In genomic region chr3:64120876-64121275, GRCh38 we compare ENCODE assay signal across 30 cellular contexts.
"Had no signal": no experiment of that assay in that cellular context is flagged by ENCODE, and none has a peak within 500 bp of the region (broad histone marks: within the 10 kb centered on the region; RNA-seq: fewer than 3 reads in every experiment).

No MANE protein-coding gene starts in this region.

- DNase-seq: activated CD4-positive, alpha-beta memory T cell treated with anti-CD3 and anti-CD28 coated beads, Interleukin-2, amount 10 ng/mL, durations not matched to agents 7 days and 5 days; activated CD4-positive, alpha-beta T cell treated with anti-CD3 and anti-CD28 coated beads for 1 hour; activated CD4-positive, alpha-beta T cell treated with anti-CD3 and anti-CD28 coated beads, Interleukin-2, amount 10 ng/mL, durations not matched to agents 7 days and 5 days; activated CD8-positive, alpha-beta memory T cell treated with anti-CD3 and anti-CD28 coated beads, Interleukin-2, amount 50 U/mL, for 48 hours; activated gamma-delta T cell; activated naive CD4-positive, alpha-beta T cell treated with anti-CD3 and anti-CD28 coated beads, Interleukin-2, amount 10 ng/mL, durations not matched to agents 7 days and 5 days; activated naive CD8-positive, alpha-beta T cell treated with anti-CD3 and anti-CD28 coated beads, Interleukin-2, amount 10 ng/mL, durations not matched to agents 7 days and 5 days; activated T-cell treated with anti-CD3 and anti-CD28 coated beads, Interleukin-2, amount 50 U/mL, for 24 hours; amniotic stem cell; brain microvascular endothelial cell; foreskin fibroblast; heart right ventricle; kidney glomerular epithelial cell; left lung; lower lobe of right lung; mesenchymal stem cell; nucleus accumbens; pancreas; psoas muscle; stimulated activated CD4-positive, alpha-beta T cell treated with anti-CD3 and anti-CD28 coated beads, Interleukin-1b, Interleukin-23, amount 100 ng/mL, for 48 hours; stimulated activated CD4-positive, alpha-beta T cell treated with anti-CD3 and anti-CD28 coated beads, Interleukin-4, amount 100 ng/mL, for 4 hours; stimulated activated CD8-positive, alpha-beta memory T cell treated with anti-CD3 and anti-CD28 coated beads, Interleukin-4, amount 100 ng/mL, for 48 hours; stomach; T-helper 17 cell; T1000 had no signal

- H3K4me1 ChIP-seq: pancreas, psoas muscle had no signal

- H3K36me3 ChIP-seq: brain microvascular endothelial cell, left lung, pancreas had no signal

- H3K4me3 Mint-ChIP-seq: activated CD4-positive, alpha-beta memory T cell treated with anti-CD3 and anti-CD28 coated beads, Interleukin-2, amount 10 ng/mL, durations not matched to agents 7 days and 5 days; activated CD4-positive, alpha-beta T cell treated with anti-CD3 and anti-CD28 coated beads, Interleukin-2, amount 10 ng/mL, durations not matched to agents 7 days and 5 days; activated naive CD4-positive, alpha-beta T cell treated with anti-CD3 and anti-CD28 coated beads, Interleukin-2, amount 10 ng/mL, durations not matched to agents 7 days and 5 days; activated naive CD8-positive, alpha-beta T cell treated with anti-CD3 and anti-CD28 coated beads, Interleukin-2, amount 10 ng/mL, durations not matched to agents 7 days and 5 days; activated T-cell treated with anti-CD3 and anti-CD28 coated beads, Interleukin-2, amount 50 U/mL, for 24 hours; natural killer cell treated with Interleukin-12 subunit alpha and Interleukin-12 subunit beta and Interleukin-15 and Interleukin-18, amount 100 ng/mL, for 72 hours; stimulated activated memory B cell treated with anti-CD40 and anti-IgM and Interleukin-4, amounts not matched to agents 10 μg/mL and 1 μg/mL and 100 μg/mL, for 72 hours; T-helper 17 cell; WTC11 had no signal

- H3K4me3 ChIP-seq: heart right ventricle, left lung, lower lobe of right lung, pancreas, psoas muscle, smooth muscle cell, stomach, tibial nerve had no signal

- H3K36me3 Mint-ChIP-seq: activated naive CD4-positive, alpha-beta T cell treated with anti-CD3 and anti-CD28 coated beads, Interleukin-2, amount 10 ng/mL, durations not matched to agents 7 days and 5 days; activated naive CD8-positive, alpha-beta T cell treated with anti-CD3 and anti-CD28 coated beads, Interleukin-2, amount 10 ng/mL, durations not matched to agents 7 days and 5 days; natural killer cell treated with Interleukin-12 subunit alpha and Interleukin-12 subunit beta and Interleukin-15 and Interleukin-18, amount 100 ng/mL, for 72 hours had no signal

- H3K27me3 ChIP-seq: brain microvascular endothelial cell, heart right ventricle, left lung, pancreas, stomach, tibial nerve had no signal

- ATAC-seq: heart right ventricle; lower lobe of right lung; natural killer cell treated with Interleukin-12 subunit alpha and Interleukin-12 subunit beta and Interleukin-15 and Interleukin-18, amount 100 ng/mL, for 72 hours; psoas muscle; stimulated activated memory B cell treated with anti-CD40 and anti-IgM and Interleukin-4, amounts not matched to agents 10 μg/mL and 1 μg/mL and 100 μg/mL, for 72 hours; T-helper 17 cell; WTC11 had no signal

- H3K4me1 Mint-ChIP-seq: activated CD4-positive, alpha-beta memory T cell treated with anti-CD3 and anti-CD28 coated beads, Interleukin-2, amount 10 ng/mL, durations not matched to agents 7 days and 5 days; activated CD4-positive, alpha-beta T cell treated with anti-CD3 and anti-CD28 coated beads, Interleukin-2, amount 10 ng/mL, durations not matched to agents 7 days and 5 days; activated naive CD4-positive, alpha-beta T cell treated with anti-CD3 and anti-CD28 coated beads, Interleukin-2, amount 10 ng/mL, durations not matched to agents 7 days and 5 days; activated naive CD8-positive, alpha-beta T cell treated with anti-CD3 and anti-CD28 coated beads, Interleukin-2, amount 10 ng/mL, durations not matched to agents 7 days and 5 days; stimulated activated memory B cell treated with anti-CD40 and anti-IgM and Interleukin-4, amounts not matched to agents 10 μg/mL and 1 μg/mL and 100 μg/mL, for 72 hours; T-helper 17 cell; WTC11 had no signal

- H3K27ac Mint-ChIP-seq: activated CD4-positive, alpha-beta memory T cell treated with anti-CD3 and anti-CD28 coated beads, Interleukin-2, amount 10 ng/mL, durations not matched to agents 7 days and 5 days; activated CD4-positive, alpha-beta T cell treated with anti-CD3 and anti-CD28 coated beads, Interleukin-2, amount 10 ng/mL, durations not matched to agents 7 days and 5 days; activated naive CD4-positive, alpha-beta T cell treated with anti-CD3 and anti-CD28 coated beads, Interleukin-2, amount 10 ng/mL, durations not matched to agents 7 days and 5 days; activated naive CD8-positive, alpha-beta T cell treated with anti-CD3 and anti-CD28 coated beads, Interleukin-2, amount 10 ng/mL, durations not matched to agents 7 days and 5 days; activated T-cell treated with anti-CD3 and anti-CD28 coated beads, Interleukin-2, amount 50 U/mL, for 24 hours; natural killer cell treated with Interleukin-12 subunit alpha and Interleukin-12 subunit beta and Interleukin-15 and Interleukin-18, amount 100 ng/mL, for 72 hours; stimulated activated memory B cell treated with anti-CD40 and anti-IgM and Interleukin-4, amounts not matched to agents 10 μg/mL and 1 μg/mL and 100 μg/mL, for 72 hours; T-helper 17 cell; WTC11 had no signal

- H3K4me2 ChIP-seq: smooth muscle cell had no signal

- H3K9me3 ChIP-seq: left lung, lower lobe of right lung, pancreas, psoas muscle had no signal

- H3K27ac ChIP-seq: brain microvascular endothelial cell, left lung, lower lobe of right lung, pancreas, psoas muscle had no signal

- H3K9me3 Mint-ChIP-seq: activated CD4-positive, alpha-beta memory T cell treated with anti-CD3 and anti-CD28 coated beads, Interleukin-2, amount 10 ng/mL, durations not matched to agents 7 days and 5 days; activated naive CD4-positive, alpha-beta T cell treated with anti-CD3 and anti-CD28 coated beads, Interleukin-2, amount 10 ng/mL, durations not matched to agents 7 days and 5 days; activated naive CD8-positive, alpha-beta T cell treated with anti-CD3 and anti-CD28 coated beads, Interleukin-2, amount 10 ng/mL, durations not matched to agents 7 days and 5 days had no signal

- H3K27me3 Mint-ChIP-seq: stimulated activated memory B cell treated with anti-CD40 and anti-IgM and Interleukin-4, amounts not matched to agents 10 μg/mL and 1 μg/mL and 100 μg/mL, for 72 hours; T-helper 17 cell had no signal
